Comparison of ENCODE assay signal across 1 cellular context in the genomic region with DNA sequence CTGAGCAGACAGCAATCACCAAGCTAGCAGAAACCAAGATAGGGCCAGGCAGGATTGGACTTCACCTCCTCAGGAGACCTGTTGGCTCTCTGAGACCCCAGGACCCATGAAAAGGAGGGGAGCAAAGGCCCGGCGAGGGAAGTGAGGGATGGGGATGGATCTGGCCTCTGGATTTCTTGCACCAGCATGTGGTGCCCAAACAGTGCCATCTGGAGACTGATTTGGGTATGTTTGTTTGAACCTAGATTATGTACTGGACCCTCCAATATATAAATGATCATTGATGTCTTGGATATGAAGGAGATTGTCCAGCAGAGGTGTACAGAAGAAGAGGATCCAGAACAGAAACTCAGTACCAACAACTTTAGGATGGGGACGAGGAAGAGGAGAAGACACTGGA.
TF ChIP-seq lines count a peak whose summit lies in the region.

No MANE protein-coding gene starts in this region.

TF ChIP-seq in GM23338, 12 proteins besides CTCF, POLR2A, EP300 and RAD21:
- TF ChIP-seq, protein P1, sequence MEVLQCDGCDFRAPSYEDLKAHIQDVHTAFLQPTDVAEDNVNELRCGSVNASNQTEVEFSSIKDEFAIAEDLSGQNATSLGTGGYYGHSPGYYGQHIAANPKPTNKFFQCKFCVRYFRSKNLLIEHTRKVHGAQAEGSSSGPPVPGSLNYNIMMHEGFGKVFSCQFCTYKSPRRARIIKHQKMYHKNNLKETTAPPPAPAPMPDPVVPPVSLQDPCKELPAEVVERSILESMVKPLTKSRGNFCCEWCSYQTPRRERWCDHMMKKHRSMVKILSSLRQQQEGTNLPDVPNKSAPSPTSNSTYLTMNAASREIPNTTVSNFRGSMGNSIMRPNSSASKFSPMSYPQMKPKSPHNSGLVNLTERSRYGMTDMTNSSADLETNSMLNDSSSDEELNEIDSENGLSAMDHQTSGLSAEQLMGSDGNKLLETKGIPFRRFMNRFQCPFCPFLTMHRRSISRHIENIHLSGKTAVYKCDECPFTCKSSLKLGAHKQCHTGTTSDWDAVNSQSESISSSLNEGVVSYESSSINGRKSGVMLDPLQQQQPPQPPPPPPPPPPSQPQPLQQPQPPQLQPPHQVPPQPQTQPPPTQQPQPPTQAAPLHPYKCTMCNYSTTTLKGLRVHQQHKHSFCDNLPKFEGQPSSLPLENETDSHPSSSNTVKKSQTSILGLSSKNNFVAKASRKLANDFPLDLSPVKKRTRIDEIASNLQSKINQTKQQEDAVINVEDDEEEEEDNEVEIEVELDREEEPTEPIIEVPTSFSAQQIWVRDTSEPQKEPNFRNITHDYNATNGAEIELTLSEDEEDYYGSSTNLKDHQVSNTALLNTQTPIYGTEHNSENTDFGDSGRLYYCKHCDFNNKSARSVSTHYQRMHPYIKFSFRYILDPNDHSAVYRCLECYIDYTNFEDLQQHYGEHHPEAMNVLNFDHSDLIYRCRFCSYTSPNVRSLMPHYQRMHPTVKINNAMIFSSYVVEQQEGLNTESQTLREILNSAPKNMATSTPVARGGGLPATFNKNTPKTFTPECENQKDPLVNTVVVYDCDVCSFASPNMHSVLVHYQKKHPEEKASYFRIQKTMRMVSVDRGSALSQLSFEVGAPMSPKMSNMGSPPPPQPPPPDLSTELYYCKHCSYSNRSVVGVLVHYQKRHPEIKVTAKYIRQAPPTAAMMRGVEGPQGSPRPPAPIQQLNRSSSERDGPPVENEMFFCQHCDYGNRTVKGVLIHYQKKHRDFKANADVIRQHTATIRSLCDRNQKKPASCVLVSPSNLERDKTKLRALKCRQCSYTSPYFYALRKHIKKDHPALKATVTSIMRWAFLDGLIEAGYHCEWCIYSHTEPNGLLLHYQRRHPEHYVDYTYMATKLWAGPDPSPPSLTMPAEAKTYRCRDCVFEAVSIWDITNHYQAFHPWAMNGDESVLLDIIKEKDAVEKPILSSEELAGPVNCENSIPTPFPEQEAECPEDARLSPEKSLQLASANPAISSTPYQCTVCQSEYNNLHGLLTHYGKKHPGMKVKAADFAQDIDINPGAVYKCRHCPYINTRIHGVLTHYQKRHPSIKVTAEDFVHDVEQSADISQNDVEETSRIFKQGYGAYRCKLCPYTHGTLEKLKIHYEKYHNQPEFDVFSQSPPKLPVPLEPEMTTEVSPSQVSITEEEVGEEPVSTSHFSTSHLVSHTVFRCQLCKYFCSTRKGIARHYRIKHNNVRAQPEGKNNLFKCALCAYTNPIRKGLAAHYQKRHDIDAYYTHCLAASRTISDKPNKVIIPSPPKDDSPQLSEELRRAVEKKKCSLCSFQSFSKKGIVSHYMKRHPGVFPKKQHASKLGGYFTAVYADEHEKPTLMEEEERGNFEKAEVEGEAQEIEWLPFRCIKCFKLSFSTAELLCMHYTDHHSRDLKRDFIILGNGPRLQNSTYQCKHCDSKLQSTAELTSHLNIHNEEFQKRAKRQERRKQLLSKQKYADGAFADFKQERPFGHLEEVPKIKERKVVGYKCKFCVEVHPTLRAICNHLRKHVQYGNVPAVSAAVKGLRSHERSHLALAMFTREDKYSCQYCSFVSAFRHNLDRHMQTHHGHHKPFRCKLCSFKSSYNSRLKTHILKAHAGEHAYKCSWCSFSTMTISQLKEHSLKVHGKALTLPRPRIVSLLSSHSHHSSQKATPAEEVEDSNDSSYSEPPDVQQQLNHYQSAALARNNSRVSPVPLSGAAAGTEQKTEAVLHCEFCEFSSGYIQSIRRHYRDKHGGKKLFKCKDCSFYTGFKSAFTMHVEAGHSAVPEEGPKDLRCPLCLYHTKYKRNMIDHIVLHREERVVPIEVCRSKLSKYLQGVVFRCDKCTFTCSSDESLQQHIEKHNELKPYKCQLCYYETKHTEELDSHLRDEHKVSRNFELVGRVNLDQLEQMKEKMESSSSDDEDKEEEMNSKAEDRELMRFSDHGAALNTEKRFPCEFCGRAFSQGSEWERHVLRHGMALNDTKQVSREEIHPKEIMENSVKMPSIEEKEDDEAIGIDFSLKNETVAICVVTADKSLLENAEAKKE (CRISPR knock-in tag; IDR thresholded peaks at IDR 0.05) = no peak
- TF ChIP-seq STAT1 (IDR thresholded peaks at IDR 0.05; ENCODE audit: unreplicated experiment) (no peak), ZNF114 (CRISPR knock-in tag; IDR thresholded peaks at IDR 0.05) (no peak), NANOG (IDR thresholded peaks at IDR 0.05; ENCODE audit: borderline replicate concordance) (no peak), EZH2 (IDR thresholded peaks at IDR 0.05; ENCODE audit: low read depth, unreplicated experiment) (no peak), POLR2AphosphoS5 (IDR thresholded peaks at IDR 0.05; ENCODE audit: low read depth) (no peak), EZH2phosphoT487 (IDR thresholded peaks at IDR 0.05; ENCODE audit: unreplicated experiment) (no peak), ZNF331 (CRISPR knock-in tag; IDR thresholded peaks at IDR 0.05; ENCODE audit: low read depth) (no peak), CREB1 (CRISPR knock-in tag; IDR thresholded peaks at IDR 0.05; ENCODE audit: low read depth) (no peak), JUNB (IDR thresholded peaks at IDR 0.05; ENCODE audit: unreplicated experiment) (no peak)
- TF ChIP-seq, protein P2, sequence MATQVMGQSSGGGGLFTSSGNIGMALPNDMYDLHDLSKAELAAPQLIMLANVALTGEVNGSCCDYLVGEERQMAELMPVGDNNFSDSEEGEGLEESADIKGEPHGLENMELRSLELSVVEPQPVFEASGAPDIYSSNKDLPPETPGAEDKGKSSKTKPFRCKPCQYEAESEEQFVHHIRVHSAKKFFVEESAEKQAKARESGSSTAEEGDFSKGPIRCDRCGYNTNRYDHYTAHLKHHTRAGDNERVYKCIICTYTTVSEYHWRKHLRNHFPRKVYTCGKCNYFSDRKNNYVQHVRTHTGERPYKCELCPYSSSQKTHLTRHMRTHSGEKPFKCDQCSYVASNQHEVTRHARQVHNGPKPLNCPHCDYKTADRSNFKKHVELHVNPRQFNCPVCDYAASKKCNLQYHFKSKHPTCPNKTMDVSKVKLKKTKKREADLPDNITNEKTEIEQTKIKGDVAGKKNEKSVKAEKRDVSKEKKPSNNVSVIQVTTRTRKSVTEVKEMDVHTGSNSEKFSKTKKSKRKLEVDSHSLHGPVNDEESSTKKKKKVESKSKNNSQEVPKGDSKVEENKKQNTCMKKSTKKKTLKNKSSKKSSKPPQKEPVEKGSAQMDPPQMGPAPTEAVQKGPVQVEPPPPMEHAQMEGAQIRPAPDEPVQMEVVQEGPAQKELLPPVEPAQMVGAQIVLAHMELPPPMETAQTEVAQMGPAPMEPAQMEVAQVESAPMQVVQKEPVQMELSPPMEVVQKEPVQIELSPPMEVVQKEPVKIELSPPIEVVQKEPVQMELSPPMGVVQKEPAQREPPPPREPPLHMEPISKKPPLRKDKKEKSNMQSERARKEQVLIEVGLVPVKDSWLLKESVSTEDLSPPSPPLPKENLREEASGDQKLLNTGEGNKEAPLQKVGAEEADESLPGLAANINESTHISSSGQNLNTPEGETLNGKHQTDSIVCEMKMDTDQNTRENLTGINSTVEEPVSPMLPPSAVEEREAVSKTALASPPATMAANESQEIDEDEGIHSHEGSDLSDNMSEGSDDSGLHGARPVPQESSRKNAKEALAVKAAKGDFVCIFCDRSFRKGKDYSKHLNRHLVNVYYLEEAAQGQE (IDR thresholded peaks at IDR 0.05; ENCODE audit: unreplicated experiment) = no peak
- TF ChIP-seq, protein P3, sequence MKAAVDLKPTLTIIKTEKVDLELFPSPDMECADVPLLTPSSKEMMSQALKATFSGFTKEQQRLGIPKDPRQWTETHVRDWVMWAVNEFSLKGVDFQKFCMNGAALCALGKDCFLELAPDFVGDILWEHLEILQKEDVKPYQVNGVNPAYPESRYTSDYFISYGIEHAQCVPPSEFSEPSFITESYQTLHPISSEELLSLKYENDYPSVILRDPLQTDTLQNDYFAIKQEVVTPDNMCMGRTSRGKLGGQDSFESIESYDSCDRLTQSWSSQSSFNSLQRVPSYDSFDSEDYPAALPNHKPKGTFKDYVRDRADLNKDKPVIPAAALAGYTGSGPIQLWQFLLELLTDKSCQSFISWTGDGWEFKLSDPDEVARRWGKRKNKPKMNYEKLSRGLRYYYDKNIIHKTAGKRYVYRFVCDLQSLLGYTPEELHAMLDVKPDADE (IDR thresholded peaks at IDR 0.05) = no peak
TF ChIP-seq in GM23338: peak in this region for 0.
